ENCODE assay signal across 1 cellular context in the genomic region with DNA sequence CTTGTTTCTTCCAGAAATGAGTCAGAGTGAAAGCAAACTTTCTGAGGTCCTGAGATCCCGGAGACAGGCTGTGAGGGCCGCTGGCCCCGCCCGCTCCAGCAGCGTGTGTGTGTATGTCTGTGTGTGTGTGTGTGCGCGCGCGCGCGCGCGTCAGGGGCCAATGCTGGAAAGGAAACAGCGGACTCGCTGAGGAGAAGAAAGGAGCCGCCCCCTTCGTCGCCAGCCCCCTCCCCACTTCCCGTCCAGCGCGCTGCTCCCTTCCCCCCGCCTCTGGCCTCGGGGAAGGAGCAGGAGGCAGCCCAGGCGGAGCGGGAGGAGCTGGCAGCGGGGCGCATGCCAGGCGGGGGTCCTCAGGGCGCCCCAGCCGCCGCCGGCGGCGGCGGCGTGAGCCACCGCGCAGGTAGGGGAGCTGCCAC.
TF ChIP-seq lines count a peak whose summit lies in the region.

TSS of gene DISC1 (plus strand) at position 256 of the 416 bp plus-strand sequence. CDS start at position 334, 78 bp downstream.

TF ChIP-seq in SK-N-SH, 30 proteins besides CTCF, POLR2A, EP300 and RAD21 (continued from another document):
- TF ChIP-seq MAX (IDR thresholded peaks at IDR 0.05; ENCODE audit: low read depth): peak; percentile 59; the same call in 1 of the 2 replicates
- TF ChIP-seq USF2 (IDR thresholded peaks at IDR 0.05; ENCODE audit: borderline replicate concordance, low read depth, low read length): no peak
- no peak for TF ChIP-seq EZH2phosphoT487 (IDR thresholded peaks at IDR 0.05; ENCODE audit: borderline replicate concordance, low read depth)
- peak; percentile 60 for TF ChIP-seq CHD2 (IDR thresholded peaks at IDR 0.05; ENCODE audit: low read length, partially characterized antibody)
- TF ChIP-seq MEF2A (IDR thresholded peaks at IDR 0.05; ENCODE audit: borderline replicate concordance, low read depth): no peak
- TF ChIP-seq ELF1 (IDR thresholded peaks at IDR 0.05): no peak; the same call in 1 of the 2 replicates
- no peak for TF ChIP-seq REST (IDR thresholded peaks at IDR 0.05; ENCODE audit: low read depth, low read length)
- no peak for TF ChIP-seq JUND (IDR thresholded peaks at IDR 0.05)
- TF ChIP-seq YY1 (IDR thresholded peaks at IDR 0.05; ENCODE audit: low read depth): no peak
- TF ChIP-seq GATA2 (CRISPR knock-in tag; IDR thresholded peaks at IDR 0.05): no peak
- TF ChIP-seq RFX5 (IDR thresholded peaks at IDR 0.05; ENCODE audit: low read length): no peak
- no peak for TF ChIP-seq SMC3 (IDR thresholded peaks at IDR 0.05; ENCODE audit: low read depth, low read length)
- TF ChIP-seq SIN3A (IDR thresholded peaks at IDR 0.05; ENCODE audit: borderline replicate concordance, low read depth, low read length): peak; percentile 67; the same call in 1 of the 2 replicates
- TF ChIP-seq FOSL2 (IDR thresholded peaks at IDR 0.05; ENCODE audit: borderline replicate concordance, low read depth): peak; percentile 46; the same call in 1 of the 2 replicates
- TF ChIP-seq ZBTB33 (IDR thresholded peaks at IDR 0.05; ENCODE audit: borderline replicate concordance, low read depth): peak; percentile 53; the same call in 1 of the 2 replicates
- TF ChIP-seq POLR2AphosphoS5 (IDR thresholded peaks at IDR 0.05; ENCODE audit: low read depth, low read length): no peak
- TF ChIP-seq RXRA (IDR thresholded peaks at IDR 0.05; ENCODE audit: borderline replicate concordance, low read depth): no peak
- TF ChIP-seq TAF1 (IDR thresholded peaks at IDR 0.05; ENCODE audit: borderline replicate concordance, low read depth, low read length): peak; percentile 20; the same call in 1 of the 2 replicates
TF ChIP-seq in SK-N-SH: peak in this region for 8.
